ENCODE assay signal across 1 cellular context in the genomic region with DNA sequence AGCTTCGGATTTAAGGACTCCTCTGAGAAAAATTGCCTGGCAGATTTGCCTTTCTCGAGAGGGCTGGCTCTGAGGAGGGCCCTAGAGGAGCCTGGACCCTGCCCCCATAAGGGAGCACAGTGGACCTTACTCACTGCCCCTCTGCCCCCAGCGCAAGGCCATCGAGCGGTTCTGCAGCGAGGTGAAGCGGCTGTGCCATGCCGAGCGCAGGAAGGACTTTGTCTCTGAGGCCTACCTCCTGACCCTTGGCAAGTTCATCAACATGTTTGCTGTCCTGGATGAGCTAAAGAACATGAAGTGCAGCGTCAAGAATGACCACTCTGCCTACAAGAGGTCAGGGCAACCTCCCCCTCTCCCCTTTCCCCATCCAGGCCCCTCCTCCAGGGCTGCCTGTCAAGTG.
TF ChIP-seq lines count a peak whose summit lies in the region.

No MANE protein-coding gene starts in this region.

TF ChIP-seq in HepG2, 621 proteins besides CTCF, POLR2A, EP300 and RAD21:
- TF ChIP-seq SP140L (CRISPR knock-in tag; IDR thresholded peaks at IDR 0.05; ENCODE audit: borderline replicate concordance) (no peak), ZNF34 (CRISPR knock-in tag; IDR thresholded peaks at IDR 0.05; ENCODE audit: borderline replicate concordance) (no peak), HNF4G (IDR thresholded peaks at IDR 0.05; ENCODE audit: borderline replicate concordance, low read depth, low read length) (peak; percentile 54), HNF4G (CRISPR knock-in tag; IDR thresholded peaks at IDR 0.05; ENCODE audit: borderline replicate concordance, low read depth) (no peak), PPARG (CRISPR knock-in tag; conservative IDR thresholded peaks at IDR 0.05) (no peak), RARA (CRISPR knock-in tag; IDR thresholded peaks at IDR 0.05) (peak; percentile 17; the same call in 1 of the 2 replicates), HMG20B (CRISPR knock-in tag; conservative IDR thresholded peaks at IDR 0.05) (no peak), RBM39 (IDR thresholded peaks at IDR 0.05; ENCODE audit: low read depth, low read length, poor library complexity, severe bottlenecking) (no peak), RFXANK (CRISPR knock-in tag; IDR thresholded peaks at IDR 0.05) (no peak), MTA1 (CRISPR knock-in tag; IDR thresholded peaks at IDR 0.05; ENCODE audit: borderline replicate concordance) (0 out of 2 replicates have a peak, but pooled peaks have one; percentile 36), HNF4A (CRISPR knock-in tag; IDR thresholded peaks at IDR 0.05) (peak; percentile 70), ZFAT (CRISPR knock-in tag; conservative IDR thresholded peaks at IDR 0.05) (no peak), JUN (CRISPR knock-in tag; IDR thresholded peaks at IDR 0.05) (no peak), HOXA3 (CRISPR knock-in tag; IDR thresholded peaks at IDR 0.05) (no peak), KLF9 (CRISPR knock-in tag; IDR thresholded peaks at IDR 0.05; ENCODE audit: low read depth) (no peak), SMAD1 (CRISPR knock-in tag; IDR thresholded peaks at IDR 0.05; ENCODE audit: borderline replicate concordance, low read depth) (no peak), ZBTB38 (CRISPR knock-in tag; IDR thresholded peaks at IDR 0.05) (peak; percentile 72)
- TF ChIP-seq, protein P1, sequence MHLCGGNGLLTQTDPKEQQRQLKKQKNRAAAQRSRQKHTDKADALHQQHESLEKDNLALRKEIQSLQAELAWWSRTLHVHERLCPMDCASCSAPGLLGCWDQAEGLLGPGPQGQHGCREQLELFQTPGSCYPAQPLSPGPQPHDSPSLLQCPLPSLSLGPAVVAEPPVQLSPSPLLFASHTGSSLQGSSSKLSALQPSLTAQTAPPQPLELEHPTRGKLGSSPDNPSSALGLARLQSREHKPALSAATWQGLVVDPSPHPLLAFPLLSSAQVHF (CRISPR knock-in tag; IDR thresholded peaks at IDR 0.05) = no peak
- TF ChIP-seq, protein P2, sequence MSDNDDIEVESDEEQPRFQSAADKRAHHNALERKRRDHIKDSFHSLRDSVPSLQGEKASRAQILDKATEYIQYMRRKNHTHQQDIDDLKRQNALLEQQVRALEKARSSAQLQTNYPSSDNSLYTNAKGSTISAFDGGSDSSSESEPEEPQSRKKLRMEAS (IDR thresholded peaks at IDR 0.05) = 0 out of 2 replicates have a peak, but pooled peaks have one; percentile 37
- TF ChIP-seq, protein P3, sequence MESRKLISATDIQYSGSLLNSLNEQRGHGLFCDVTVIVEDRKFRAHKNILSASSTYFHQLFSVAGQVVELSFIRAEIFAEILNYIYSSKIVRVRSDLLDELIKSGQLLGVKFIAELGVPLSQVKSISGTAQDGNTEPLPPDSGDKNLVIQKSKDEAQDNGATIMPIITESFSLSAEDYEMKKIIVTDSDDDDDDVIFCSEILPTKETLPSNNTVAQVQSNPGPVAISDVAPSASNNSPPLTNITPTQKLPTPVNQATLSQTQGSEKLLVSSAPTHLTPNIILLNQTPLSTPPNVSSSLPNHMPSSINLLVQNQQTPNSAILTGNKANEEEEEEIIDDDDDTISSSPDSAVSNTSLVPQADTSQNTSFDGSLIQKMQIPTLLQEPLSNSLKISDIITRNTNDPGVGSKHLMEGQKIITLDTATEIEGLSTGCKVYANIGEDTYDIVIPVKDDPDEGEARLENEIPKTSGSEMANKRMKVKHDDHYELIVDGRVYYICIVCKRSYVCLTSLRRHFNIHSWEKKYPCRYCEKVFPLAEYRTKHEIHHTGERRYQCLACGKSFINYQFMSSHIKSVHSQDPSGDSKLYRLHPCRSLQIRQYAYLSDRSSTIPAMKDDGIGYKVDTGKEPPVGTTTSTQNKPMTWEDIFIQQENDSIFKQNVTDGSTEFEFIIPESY (CRISPR knock-in tag; IDR thresholded peaks at IDR 0.05) = peak; percentile 69; the same call in 1 of the 2 replicates
- TF ChIP-seq, protein P4, sequence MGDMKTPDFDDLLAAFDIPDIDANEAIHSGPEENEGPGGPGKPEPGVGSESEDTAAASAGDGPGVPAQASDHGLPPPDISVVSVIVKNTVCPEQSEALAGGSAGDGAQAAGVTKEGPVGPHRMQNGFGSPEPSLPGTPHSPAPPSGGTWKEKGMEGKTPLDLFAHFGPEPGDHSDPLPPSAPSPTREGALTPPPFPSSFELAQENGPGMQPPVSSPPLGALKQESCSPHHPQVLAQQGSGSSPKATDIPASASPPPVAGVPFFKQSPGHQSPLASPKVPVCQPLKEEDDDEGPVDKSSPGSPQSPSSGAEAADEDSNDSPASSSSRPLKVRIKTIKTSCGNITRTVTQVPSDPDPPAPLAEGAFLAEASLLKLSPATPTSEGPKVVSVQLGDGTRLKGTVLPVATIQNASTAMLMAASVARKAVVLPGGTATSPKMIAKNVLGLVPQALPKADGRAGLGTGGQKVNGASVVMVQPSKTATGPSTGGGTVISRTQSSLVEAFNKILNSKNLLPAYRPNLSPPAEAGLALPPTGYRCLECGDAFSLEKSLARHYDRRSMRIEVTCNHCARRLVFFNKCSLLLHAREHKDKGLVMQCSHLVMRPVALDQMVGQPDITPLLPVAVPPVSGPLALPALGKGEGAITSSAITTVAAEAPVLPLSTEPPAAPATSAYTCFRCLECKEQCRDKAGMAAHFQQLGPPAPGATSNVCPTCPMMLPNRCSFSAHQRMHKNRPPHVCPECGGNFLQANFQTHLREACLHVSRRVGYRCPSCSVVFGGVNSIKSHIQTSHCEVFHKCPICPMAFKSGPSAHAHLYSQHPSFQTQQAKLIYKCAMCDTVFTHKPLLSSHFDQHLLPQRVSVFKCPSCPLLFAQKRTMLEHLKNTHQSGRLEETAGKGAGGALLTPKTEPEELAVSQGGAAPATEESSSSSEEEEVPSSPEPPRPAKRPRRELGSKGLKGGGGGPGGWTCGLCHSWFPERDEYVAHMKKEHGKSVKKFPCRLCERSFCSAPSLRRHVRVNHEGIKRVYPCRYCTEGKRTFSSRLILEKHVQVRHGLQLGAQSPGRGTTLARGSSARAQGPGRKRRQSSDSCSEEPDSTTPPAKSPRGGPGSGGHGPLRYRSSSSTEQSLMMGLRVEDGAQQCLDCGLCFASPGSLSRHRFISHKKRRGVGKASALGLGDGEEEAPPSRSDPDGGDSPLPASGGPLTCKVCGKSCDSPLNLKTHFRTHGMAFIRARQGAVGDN (CRISPR knock-in tag; IDR thresholded peaks at IDR 0.05) = peak; percentile 23; the same call in 1 of the 2 replicates
